Comparison of ENCODE assay signal across 1 cellular context in the genomic region with DNA sequence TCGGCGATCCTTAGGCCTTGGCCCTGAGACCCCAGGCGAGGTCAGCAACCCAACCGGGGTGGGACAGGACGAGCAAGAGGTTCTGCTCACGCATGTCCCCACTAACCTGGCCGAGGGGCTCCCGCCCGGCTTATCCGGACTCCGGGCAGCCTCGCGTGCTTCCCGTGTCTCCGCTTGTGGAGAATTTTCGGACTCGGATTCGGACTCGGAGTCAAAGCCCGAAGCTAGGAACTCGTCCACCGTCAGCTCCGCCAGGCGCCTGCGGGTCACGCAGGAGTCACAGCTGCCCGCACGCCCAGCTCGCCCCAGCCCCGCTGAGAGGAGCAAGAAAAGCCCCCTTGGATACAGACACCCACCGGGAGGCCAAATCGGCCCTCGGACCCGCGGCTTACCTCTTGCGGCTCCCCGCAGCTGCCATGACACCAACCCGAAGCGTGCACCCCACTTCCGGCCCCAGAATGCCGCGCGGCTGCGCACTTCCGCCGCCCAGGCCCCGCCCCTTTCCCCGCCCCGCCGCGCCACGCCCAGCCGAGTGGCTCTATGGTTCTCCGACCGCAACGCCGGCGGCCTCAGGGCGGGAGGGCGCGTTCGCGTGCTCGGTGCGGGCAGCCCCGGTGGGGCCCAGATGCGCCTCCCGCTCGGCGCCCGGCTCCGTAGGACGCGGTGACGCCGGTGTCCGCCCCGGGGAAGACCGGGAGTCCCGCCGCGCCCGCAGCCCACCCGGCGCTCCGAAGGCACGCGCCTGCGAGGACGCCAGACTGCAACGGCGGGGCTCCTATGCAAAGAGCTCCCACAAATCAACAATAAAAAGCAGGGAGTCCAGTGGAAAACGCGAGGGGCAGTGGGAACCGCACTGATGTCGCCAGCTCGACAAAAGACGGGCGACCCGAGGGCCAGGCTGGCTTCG.
TF ChIP-seq lines count a peak whose summit lies in the region.

A gene (minus strand): TSS at position 434 of the 907 bp plus-strand sequence. CDS start 16 bp downstream, at position 418.

TF ChIP-seq in HepG2, 621 proteins besides CTCF, POLR2A, EP300 and RAD21 (continued from another document and continues in another):
- TF ChIP-seq, protein P1, sequence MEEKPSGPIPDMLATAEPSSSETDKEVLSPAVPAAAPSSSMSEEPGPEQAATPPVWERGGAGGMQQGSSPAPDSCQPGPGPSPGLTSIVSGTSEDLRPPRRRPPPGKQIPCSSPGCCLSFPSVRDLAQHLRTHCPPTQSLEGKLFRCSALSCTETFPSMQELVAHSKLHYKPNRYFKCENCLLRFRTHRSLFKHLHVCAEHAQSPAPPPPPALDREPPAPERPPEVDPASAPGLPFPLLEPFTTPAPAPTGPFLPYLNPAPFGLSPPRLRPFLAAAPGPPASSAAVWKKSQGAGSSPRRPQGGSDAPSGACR (CRISPR knock-in tag; IDR thresholded peaks at IDR 0.05), result no peak
- TF ChIP-seq PAX8 (CRISPR knock-in tag; IDR thresholded peaks at IDR 0.05; ENCODE audit: borderline replicate concordance) (no peak), HNF4G (IDR thresholded peaks at IDR 0.05; ENCODE audit: borderline replicate concordance, low read depth, low read length) (no peak), HNF4G (CRISPR knock-in tag; IDR thresholded peaks at IDR 0.05; ENCODE audit: borderline replicate concordance, low read depth) (no peak), FLYWCH1 (CRISPR knock-in tag; IDR thresholded peaks at IDR 0.05) (no peak), ZNF883 (CRISPR knock-in tag; IDR thresholded peaks at IDR 0.05; ENCODE audit: not compliant biosample characterization) (no peak), RNF2 (conservative IDR thresholded peaks at IDR 0.05; ENCODE audit: low read depth) (no peak), TBX2 (CRISPR knock-in tag; IDR thresholded peaks at IDR 0.05; ENCODE audit: borderline replicate concordance) (no peak), JDP2 (CRISPR knock-in tag; IDR thresholded peaks at IDR 0.05; ENCODE audit: borderline replicate concordance) (no peak; the same call in 1 of the 2 replicates), IKZF1 (IDR thresholded peaks at IDR 0.05) (no peak), TCF12 (IDR thresholded peaks at IDR 0.05) (no peak), TCF12 (CRISPR knock-in tag; IDR thresholded peaks at IDR 0.05) (no peak), ZKSCAN1 (IDR thresholded peaks at IDR 0.05; ENCODE audit: low read length) (no peak), ZNF577 (CRISPR knock-in tag; IDR thresholded peaks at IDR 0.05; ENCODE audit: borderline replicate concordance, low read depth) (no peak), TEAD3 (CRISPR knock-in tag; optimal IDR thresholded peaks at IDR 0.05; ENCODE audit: borderline replicate concordance) (no peak), JARID2 (CRISPR knock-in tag; IDR thresholded peaks at IDR 0.05; ENCODE audit: insufficient replicate concordance) (no peak), ZFP37 (CRISPR knock-in tag; IDR thresholded peaks at IDR 0.05; ENCODE audit: borderline replicate concordance) (no peak), HNRNPUL1 (IDR thresholded peaks at IDR 0.05; ENCODE audit: low read depth, low read length) (no peak), ZNF678 (CRISPR knock-in tag; IDR thresholded peaks at IDR 0.05) (no peak), KLF12 (CRISPR knock-in tag; IDR thresholded peaks at IDR 0.05; ENCODE audit: borderline replicate concordance) (peak; percentile 96; the same call in 1 of the 2 replicates), ZNF564 (CRISPR knock-in tag; IDR thresholded peaks at IDR 0.05) (no peak), ZFP82 (CRISPR knock-in tag; IDR thresholded peaks at IDR 0.05; ENCODE audit: borderline replicate concordance) (0 out of 2 replicates have a peak, but pooled peaks have one; percentile 36), ZNF557 (CRISPR knock-in tag; IDR thresholded peaks at IDR 0.05) (no peak)
- TF ChIP-seq, protein P2, sequence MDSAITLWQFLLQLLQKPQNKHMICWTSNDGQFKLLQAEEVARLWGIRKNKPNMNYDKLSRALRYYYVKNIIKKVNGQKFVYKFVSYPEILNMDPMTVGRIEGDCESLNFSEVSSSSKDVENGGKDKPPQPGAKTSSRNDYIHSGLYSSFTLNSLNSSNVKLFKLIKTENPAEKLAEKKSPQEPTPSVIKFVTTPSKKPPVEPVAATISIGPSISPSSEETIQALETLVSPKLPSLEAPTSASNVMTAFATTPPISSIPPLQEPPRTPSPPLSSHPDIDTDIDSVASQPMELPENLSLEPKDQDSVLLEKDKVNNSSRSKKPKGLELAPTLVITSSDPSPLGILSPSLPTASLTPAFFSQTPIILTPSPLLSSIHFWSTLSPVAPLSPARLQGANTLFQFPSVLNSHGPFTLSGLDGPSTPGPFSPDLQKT (CRISPR knock-in tag; IDR thresholded peaks at IDR 0.05; ENCODE audit: borderline replicate concordance), result 0 out of 2 replicates have a peak, but pooled peaks have one; percentile 51
- TF ChIP-seq, protein P3, sequence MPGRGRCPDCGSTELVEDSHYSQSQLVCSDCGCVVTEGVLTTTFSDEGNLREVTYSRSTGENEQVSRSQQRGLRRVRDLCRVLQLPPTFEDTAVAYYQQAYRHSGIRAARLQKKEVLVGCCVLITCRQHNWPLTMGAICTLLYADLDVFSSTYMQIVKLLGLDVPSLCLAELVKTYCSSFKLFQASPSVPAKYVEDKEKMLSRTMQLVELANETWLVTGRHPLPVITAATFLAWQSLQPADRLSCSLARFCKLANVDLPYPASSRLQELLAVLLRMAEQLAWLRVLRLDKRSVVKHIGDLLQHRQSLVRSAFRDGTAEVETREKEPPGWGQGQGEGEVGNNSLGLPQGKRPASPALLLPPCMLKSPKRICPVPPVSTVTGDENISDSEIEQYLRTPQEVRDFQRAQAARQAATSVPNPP (CRISPR knock-in tag; IDR thresholded peaks at IDR 0.05), result no peak
- TF ChIP-seq, protein P4, sequence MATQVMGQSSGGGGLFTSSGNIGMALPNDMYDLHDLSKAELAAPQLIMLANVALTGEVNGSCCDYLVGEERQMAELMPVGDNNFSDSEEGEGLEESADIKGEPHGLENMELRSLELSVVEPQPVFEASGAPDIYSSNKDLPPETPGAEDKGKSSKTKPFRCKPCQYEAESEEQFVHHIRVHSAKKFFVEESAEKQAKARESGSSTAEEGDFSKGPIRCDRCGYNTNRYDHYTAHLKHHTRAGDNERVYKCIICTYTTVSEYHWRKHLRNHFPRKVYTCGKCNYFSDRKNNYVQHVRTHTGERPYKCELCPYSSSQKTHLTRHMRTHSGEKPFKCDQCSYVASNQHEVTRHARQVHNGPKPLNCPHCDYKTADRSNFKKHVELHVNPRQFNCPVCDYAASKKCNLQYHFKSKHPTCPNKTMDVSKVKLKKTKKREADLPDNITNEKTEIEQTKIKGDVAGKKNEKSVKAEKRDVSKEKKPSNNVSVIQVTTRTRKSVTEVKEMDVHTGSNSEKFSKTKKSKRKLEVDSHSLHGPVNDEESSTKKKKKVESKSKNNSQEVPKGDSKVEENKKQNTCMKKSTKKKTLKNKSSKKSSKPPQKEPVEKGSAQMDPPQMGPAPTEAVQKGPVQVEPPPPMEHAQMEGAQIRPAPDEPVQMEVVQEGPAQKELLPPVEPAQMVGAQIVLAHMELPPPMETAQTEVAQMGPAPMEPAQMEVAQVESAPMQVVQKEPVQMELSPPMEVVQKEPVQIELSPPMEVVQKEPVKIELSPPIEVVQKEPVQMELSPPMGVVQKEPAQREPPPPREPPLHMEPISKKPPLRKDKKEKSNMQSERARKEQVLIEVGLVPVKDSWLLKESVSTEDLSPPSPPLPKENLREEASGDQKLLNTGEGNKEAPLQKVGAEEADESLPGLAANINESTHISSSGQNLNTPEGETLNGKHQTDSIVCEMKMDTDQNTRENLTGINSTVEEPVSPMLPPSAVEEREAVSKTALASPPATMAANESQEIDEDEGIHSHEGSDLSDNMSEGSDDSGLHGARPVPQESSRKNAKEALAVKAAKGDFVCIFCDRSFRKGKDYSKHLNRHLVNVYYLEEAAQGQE (IDR thresholded peaks at IDR 0.05; ENCODE audit: borderline replicate concordance in 1 of 2, low read depth in 1 of 2, low read length in 2 of 2), result no peak
- TF ChIP-seq, protein P5, sequence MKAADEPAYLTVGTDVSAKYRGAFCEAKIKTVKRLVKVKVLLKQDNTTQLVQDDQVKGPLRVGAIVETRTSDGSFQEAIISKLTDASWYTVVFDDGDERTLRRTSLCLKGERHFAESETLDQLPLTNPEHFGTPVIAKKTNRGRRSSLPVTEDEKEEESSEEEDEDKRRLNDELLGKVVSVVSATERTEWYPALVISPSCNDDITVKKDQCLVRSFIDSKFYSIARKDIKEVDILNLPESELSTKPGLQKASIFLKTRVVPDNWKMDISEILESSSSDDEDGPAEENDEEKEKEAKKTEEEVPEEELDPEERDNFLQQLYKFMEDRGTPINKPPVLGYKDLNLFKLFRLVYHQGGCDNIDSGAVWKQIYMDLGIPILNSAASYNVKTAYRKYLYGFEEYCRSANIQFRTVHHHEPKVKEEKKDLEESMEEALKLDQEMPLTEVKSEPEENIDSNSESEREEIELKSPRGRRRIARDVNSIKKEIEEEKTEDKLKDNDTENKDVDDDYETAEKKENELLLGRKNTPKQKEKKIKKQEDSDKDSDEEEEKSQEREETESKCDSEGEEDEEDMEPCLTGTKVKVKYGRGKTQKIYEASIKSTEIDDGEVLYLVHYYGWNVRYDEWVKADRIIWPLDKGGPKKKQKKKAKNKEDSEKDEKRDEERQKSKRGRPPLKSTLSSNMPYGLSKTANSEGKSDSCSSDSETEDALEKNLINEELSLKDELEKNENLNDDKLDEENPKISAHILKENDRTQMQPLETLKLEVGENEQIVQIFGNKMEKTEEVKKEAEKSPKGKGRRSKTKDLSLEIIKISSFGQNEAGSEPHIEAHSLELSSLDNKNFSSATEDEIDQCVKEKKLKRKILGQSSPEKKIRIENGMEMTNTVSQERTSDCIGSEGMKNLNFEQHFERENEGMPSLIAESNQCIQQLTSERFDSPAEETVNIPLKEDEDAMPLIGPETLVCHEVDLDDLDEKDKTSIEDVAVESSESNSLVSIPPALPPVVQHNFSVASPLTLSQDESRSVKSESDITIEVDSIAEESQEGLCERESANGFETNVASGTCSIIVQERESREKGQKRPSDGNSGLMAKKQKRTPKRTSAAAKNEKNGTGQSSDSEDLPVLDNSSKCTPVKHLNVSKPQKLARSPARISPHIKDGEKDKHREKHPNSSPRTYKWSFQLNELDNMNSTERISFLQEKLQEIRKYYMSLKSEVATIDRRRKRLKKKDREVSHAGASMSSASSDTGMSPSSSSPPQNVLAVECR (CRISPR knock-in tag; IDR thresholded peaks at IDR 0.05; ENCODE audit: borderline replicate concordance), result peak; percentile 91; the same call in 1 of the 2 replicates
- TF ChIP-seq, protein P6, sequence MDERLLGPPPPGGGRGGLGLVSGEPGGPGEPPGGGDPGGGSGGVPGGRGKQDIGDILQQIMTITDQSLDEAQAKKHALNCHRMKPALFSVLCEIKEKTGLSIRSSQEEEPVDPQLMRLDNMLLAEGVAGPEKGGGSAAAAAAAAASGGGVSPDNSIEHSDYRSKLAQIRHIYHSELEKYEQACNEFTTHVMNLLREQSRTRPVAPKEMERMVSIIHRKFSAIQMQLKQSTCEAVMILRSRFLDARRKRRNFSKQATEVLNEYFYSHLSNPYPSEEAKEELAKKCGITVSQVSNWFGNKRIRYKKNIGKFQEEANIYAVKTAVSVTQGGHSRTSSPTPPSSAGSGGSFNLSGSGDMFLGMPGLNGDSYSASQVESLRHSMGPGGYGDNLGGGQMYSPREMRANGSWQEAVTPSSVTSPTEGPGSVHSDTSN (CRISPR knock-in tag; IDR thresholded peaks at IDR 0.05), result no peak
- TF ChIP-seq, protein P7, sequence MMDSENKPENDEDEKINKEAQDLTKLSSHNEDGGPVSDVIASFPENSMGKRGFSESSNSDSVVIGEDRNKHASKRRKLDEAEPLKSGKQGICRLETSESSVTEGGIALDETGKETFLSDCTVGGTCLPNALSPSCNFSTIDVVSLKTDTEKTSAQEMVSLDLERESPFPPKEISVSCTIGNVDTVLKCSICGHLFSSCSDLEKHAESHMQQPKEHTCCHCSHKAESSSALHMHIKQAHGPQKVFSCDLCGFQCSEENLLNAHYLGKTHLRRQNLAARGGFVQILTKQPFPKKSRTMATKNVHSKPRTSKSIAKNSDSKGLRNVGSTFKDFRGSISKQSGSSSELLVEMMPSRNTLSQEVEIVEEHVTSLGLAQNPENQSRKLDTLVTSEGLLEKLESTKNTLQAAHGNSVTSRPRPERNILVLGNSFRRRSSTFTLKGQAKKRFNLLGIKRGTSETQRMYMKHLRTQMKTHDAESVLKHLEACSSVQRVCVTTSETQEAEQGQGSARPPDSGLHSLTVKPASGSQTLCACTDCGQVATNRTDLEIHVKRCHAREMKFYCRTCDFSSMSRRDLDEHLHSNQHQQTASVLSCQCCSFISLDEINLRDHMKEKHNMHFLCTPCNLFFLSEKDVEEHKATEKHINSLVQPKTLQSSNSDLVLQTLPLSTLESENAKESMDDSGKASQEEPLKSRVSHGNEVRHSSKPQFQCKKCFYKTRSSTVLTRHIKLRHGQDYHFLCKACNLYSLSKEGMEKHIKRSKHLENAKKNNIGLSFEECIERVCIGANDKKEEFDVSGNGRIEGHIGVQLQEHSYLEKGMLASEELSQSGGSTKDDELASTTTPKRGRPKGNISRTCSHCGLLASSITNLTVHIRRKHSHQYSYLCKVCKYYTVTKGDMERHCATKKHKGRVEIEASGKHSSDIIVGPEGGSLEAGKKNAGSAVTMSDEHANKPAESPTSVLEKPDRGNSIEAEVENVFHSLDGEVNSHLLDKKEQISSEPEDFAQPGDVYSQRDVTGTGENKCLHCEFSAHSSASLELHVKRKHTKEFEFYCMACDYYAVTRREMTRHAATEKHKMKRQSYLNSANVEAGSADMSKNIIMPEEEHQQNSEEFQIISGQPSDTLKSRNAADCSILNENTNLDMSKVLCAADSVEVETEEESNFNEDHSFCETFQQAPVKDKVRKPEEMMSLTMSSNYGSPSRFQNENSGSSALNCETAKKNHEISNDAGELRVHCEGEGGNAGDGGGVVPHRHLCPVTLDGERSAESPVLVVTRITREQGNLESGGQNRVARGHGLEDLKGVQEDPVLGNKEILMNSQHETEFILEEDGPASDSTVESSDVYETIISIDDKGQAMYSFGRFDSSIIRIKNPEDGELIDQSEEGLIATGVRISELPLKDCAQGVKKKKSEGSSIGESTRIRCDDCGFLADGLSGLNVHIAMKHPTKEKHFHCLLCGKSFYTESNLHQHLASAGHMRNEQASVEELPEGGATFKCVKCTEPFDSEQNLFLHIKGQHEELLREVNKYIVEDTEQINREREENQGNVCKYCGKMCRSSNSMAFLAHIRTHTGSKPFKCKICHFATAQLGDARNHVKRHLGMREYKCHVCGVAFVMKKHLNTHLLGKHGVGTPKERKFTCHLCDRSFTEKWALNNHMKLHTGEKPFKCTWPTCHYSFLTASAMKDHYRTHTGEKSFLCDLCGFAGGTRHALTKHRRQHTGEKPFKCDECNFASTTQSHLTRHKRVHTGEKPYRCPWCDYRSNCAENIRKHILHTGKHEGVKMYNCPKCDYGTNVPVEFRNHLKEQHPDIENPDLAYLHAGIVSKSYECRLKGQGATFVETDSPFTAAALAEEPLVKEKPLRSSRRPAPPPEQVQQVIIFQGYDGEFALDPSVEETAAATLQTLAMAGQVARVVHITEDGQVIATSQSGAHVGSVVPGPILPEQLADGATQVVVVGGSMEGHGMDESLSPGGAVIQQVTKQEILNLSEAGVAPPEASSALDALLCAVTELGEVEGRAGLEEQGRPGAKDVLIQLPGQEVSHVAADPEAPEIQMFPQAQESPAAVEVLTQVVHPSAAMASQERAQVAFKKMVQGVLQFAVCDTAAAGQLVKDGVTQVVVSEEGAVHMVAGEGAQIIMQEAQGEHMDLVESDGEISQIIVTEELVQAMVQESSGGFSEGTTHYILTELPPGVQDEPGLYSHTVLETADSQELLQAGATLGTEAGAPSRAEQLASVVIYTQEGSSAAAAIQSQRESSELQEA (CRISPR knock-in tag; IDR thresholded peaks at IDR 0.05; ENCODE audit: not compliant biosample characterization), result no peak
- TF ChIP-seq, protein P8, sequence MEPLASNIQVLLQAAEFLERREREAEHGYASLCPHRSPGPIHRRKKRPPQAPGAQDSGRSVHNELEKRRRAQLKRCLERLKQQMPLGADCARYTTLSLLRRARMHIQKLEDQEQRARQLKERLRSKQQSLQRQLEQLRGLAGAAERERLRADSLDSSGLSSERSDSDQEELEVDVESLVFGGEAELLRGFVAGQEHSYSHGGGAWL (CRISPR knock-in tag; IDR thresholded peaks at IDR 0.05), result peak; percentile 70; the same call in 1 of the 2 replicates
